ENCODE assay signal across 8 cellular contexts in genomic region chr10:102230264-102230860, GRCh38. TPM values are rescaled to one million over a fixed set of nuclear protein-coding genes. Genes with fewer than 3 reads are reported as not detected.
DNase-seq lines count a peak whose midpoint lies in the region; ATAC-seq, FAIRE-seq and TF ChIP-seq lines count a peak whose summit lies in the region.

No MANE protein-coding gene starts in this region.

- intact Hi-C loops in PC-3 (cut with micrococcal nuclease): loop anchor here (1.0 kb wide), 2 partner anchors 117 to 122 kb away; no protein-coding TSS in a partner anchor

- H3K9me3 Mint-ChIP-seq in H9: peaks cover 0 to 6% of the 10 kb centered on the region in 2 experiments; a peak in 2 of 5 replicates

- H2BK5ac ChIP-seq in H9 (ENCODE audit: insufficient read length, low read length): no peak overlapping the region

- H3K56ac ChIP-seq in H9 (ENCODE audit: insufficient read length, low read depth, low read length): no peak overlapping the region

- in situ Hi-C loops in astrocyte of the cerebellum (cut with HindIII; ENCODE audit: low sequenced_read_pairs): no loop called here

- no peak for TF ChIP-seq RAD21 in A549 (conservative IDR thresholded peaks at IDR 0.05 in 1 of 2, IDR thresholded peaks at IDR 0.05 in 1 of 2)

- H3K9me3 ChIP-seq in A549 (no peaks in the 10 kb centered on the region), H9 (ENCODE audit: control insufficient read depth, low read depth, low read length) (no peaks in the 10 kb centered on the region), PC-3 (ENCODE audit: low read length) (no peaks in the 10 kb centered on the region), iPS-20b (ENCODE audit: insufficient read depth, low read depth, low read length) (no peaks in the 10 kb centered on the region)

- TF ChIP-seq CTCF in A549 (IDR thresholded peaks at IDR 0.05) (no peak), H9 (conservative IDR thresholded peaks at IDR 0.05) (no peak), PC-3 (conservative IDR thresholded peaks at IDR 0.05; ENCODE audit: low read depth, low read length) (no peak), astrocyte of the cerebellum (IDR thresholded peaks at IDR 0.05; ENCODE audit: low read depth, low read length, missing control alignments) (no peak)

- peaks cover 98% of the 10 kb centered on the region for H3K27me3 Mint-ChIP-seq in H9 (ENCODE audit: low read depth)

- CTCF ChIA-PET in A549 (lab: Yijun Ruan, JAX): interaction anchor here (0.7 to 24.2 kb wide), 59 partner anchors 10 to 414 kb away, joined by 3 to 886 read pairs (median 8); partner anchors contain the start of genes C10orf95, FBXL15, GBF1 and NFKB2
- CTCF ChIA-PET in PC-3 (lab: Charles Lee): interaction anchor here (0.6 to 2.0 kb wide), 4 partner anchors 51 to 173 kb away, joined by 3 to 8 read pairs (median 5); no protein-coding TSS in a partner anchor

- 9% methylated on average over 6 of the region's 50 CpGs for WGBS in A549 (ENCODE audit: missing lambda C conversion rate)
- WGBS in H9 (ENCODE audit: extremely low coverage, insufficient read length, low lambda C conversion rate): no CpG with 5 or more reads among the region's 50 CpGs

- no peak overlapping the region for H3K23ac ChIP-seq in H9 (ENCODE audit: insufficient read length, low read depth, low read length)

- ATAC-seq in A549 (peak; percentile 39 to 46), PC-3 (peak; percentile 44), GM19397 (IDR thresholded peaks at IDR 0.05; ENCODE audit: unreplicated experiment) (no peak), HG02885 (IDR thresholded peaks at IDR 0.05; ENCODE audit: poor library complexity, unreplicated experiment) (no peak)

- no peak overlapping the region for H2AFZ ChIP-seq in H9 (ENCODE audit: low read length)
- peak overlapping the region; percentile 95 for H2AFZ ChIP-seq in PC-3 (ENCODE audit: low read length)

- H3K4me1 ChIP-seq in A549 (peaks cover 29% of the 10 kb centered on the region), H9 (ENCODE audit: insufficient read depth, low read length) (no peaks in the 10 kb centered on the region), PC-3 (ENCODE audit: insufficient read depth, low read length) (peaks cover 12% of the 10 kb centered on the region; the same call in 1 of the 2 replicates), iPS-20b (ENCODE audit: insufficient read depth, low read length) (no peaks in the 10 kb centered on the region)

- H3K27ac Mint-ChIP-seq in H9: no peak overlapping the region

- H2BK12ac ChIP-seq in H9 (ENCODE audit: insufficient read length, low read depth, low read length): no peak overlapping the region

- H3K36me3 Mint-ChIP-seq in H9 (ENCODE audit: insufficient read depth in 1 of 3, low read depth in 3 of 3): no peaks in the 10 kb centered on the region; a peak in 1 of 7 replicates

- H4K20me1 ChIP-seq in H9 (ENCODE audit: control insufficient read depth, insufficient read depth, insufficient read length) (peaks cover 2% of the 10 kb centered on the region), PC-3 (ENCODE audit: low read length) (no peaks in the 10 kb centered on the region)

- H3K4ac ChIP-seq in H9 (ENCODE audit: low read depth, low read length): no peak overlapping the region

- peak overlapping the region; percentile 99 for H3K4me2 ChIP-seq in A549
- H3K4me2 ChIP-seq in H9 (ENCODE audit: insufficient read depth, insufficient read length, low read length): peak overlapping the region; percentile 53
- peak overlapping the region; percentile 96 for H3K4me2 ChIP-seq in PC-3 (ENCODE audit: low read length)

- peak; percentile 66 for DNase-seq in A549 (ENCODE audit: low read depth in 1 of 2, low spot score in 1 of 2)
- DNase-seq in H9: peak; percentile 89
- peak; percentile 55 for DNase-seq in PC-3
- DNase-seq in astrocyte of the cerebellum (ENCODE audit: low read depth): no peak
- DNase-seq in stimulated activated CD4-positive, alpha-beta T cell treated with anti-CD3 and anti-CD28 coated beads, Interleukin-12 subunit alpha, Interleukin-12 subunit beta, amount 100 ng/mL, for 4 hours: peak; percentile 32

- H3K36me3 ChIP-seq in PC-3 (ENCODE audit: low read depth, low read length) (no peaks in the 10 kb centered on the region), iPS-20b (ENCODE audit: insufficient read depth, low read depth, low read length) (no peaks in the 10 kb centered on the region)

- H4K5ac ChIP-seq in H9 (ENCODE audit: insufficient read length, low read depth, low read length): no peak overlapping the region

- H3K4me3 ChIP-seq in A549: peak overlapping the region; percentile 47
- peak overlapping the region; percentile 66 for H3K4me3 ChIP-seq in PC-3 (ENCODE audit: low read length)
- H3K4me3 ChIP-seq in astrocyte of the cerebellum (ENCODE audit: low read depth, low read length): peak overlapping the region; percentile 35
- peak overlapping the region; percentile 61; the same call in 1 of the 2 replicates for H3K4me3 ChIP-seq in iPS-20b (ENCODE audit: low read length)

- no peaks in the 10 kb centered on the region for H3K79me1 ChIP-seq in H9 (ENCODE audit: insufficient read depth, low read depth, low read length, poor library complexity, severe bottlenecking)

- no peak for FAIRE-seq in A549 (lab: Jason Lieb, UNC)

- BruUV-seq in PC-3 (replicated peaks; lab: Mats Ljungman, UMichigan): no TSS peak

- no peak for TF ChIP-seq EP300 in A549 (IDR thresholded peaks at IDR 0.05)

- H3T11ph ChIP-seq in H9 (ENCODE audit: low read length): no peak overlapping the region

- H2BK15ac ChIP-seq in H9 (ENCODE audit: low read depth, low read length): no peak overlapping the region

- no peak overlapping the region for H2BK20ac ChIP-seq in H9 (ENCODE audit: low read depth, low read length, poor library complexity, severe bottlenecking)

- no peak overlapping the region for H4K8ac ChIP-seq in H9 (replicated peaks; ENCODE audit: insufficient read length, low read depth, low read length)

- no peak for TF ChIP-seq POLR2A in A549 (IDR thresholded peaks at IDR 0.05; ENCODE audit: low read length)

- H3F3A ChIP-seq in PC-3 (ENCODE audit: low read length, unreplicated experiment): no peaks in the 10 kb centered on the region

- H3K18ac ChIP-seq in H9 (ENCODE audit: insufficient read length, low read depth, low read length): no peak overlapping the region

- no peak overlapping the region for H2BK120ac ChIP-seq in H9 (ENCODE audit: low read depth, low read length, poor library complexity, severe bottlenecking)

- H3K9me2 ChIP-seq in PC-3 (replicated peaks; ENCODE audit: low read length): no peaks in the 10 kb centered on the region

- peaks cover 63% of the 10 kb centered on the region for H3K27me3 ChIP-seq in H9 (ENCODE audit: insufficient read depth, low read length)
- H3K27me3 ChIP-seq in PC-3 (ENCODE audit: low read length): peaks cover 4% of the 10 kb centered on the region; the same call in 1 of the 2 replicates
- peaks cover 99% of the 10 kb centered on the region for H3K27me3 ChIP-seq in iPS-20b (ENCODE audit: insufficient read depth, low read length)

- H4K91ac ChIP-seq in H9 (ENCODE audit: insufficient read length, low read depth, low read length): no peak overlapping the region

- peak overlapping the region; percentile 57 to 80 for H3K4me3 Mint-ChIP-seq in H9

- H3K4me1 Mint-ChIP-seq in H9: peaks cover 8 to 19% of the 10 kb centered on the region in 2 experiments

- H3K79me2 ChIP-seq in H9 (ENCODE audit: insufficient read depth, low read length): no peaks in the 10 kb centered on the region
- no peaks in the 10 kb centered on the region for H3K79me2 ChIP-seq in PC-3 (ENCODE audit: low read length)

- no peak overlapping the region for H3K14ac ChIP-seq in H9 (ENCODE audit: insufficient read depth, low read length)

- POLR2A ChIA-PET in A549 (lab: Yijun Ruan, JAX) (interaction anchor here (0.6 to 2.0 kb wide), 7 partner anchors 15 to 169 kb away, joined by 3 to 7 read pairs (median 4); partner anchors contain the start of genes GBF1 and NFKB2), PC-3 (lab: Charles Lee; ENCODE audit: unreplicated experiment) (interaction anchor here (0.7 kb wide), 1 partner anchor 32 kb away, joined by 4 read pairs; no protein-coding TSS in a partner anchor)

- H3K9ac ChIP-seq in H9 (ENCODE audit: extremely low read depth, insufficient read length, low read length) (no peak overlapping the region), PC-3 (ENCODE audit: low read length) (no peak overlapping the region), iPS-20b (ENCODE audit: low read depth, low read length) (no peak overlapping the region)

- no peak overlapping the region for H2AK5ac ChIP-seq in H9 (ENCODE audit: insufficient read length, low read length)

- H3K23me2 ChIP-seq in H9 (ENCODE audit: insufficient read length, low read depth, low read length, poor library complexity, severe bottlenecking): peaks cover 18% of the 10 kb centered on the region

- peak overlapping the region; percentile 29 to 72; a peak in 4 of 6 replicates for H3K27ac ChIP-seq in A549
- no peak overlapping the region for H3K27ac ChIP-seq in H9 (ENCODE audit: insufficient read length, low read depth, low read length)
- no peak overlapping the region for H3K27ac ChIP-seq in PC-3 (ENCODE audit: low read length)
- H3K27ac ChIP-seq in iPS-20b (ENCODE audit: low read length): no peak overlapping the region

RNA-seq across cellular contexts. Expression of gene ELOVL3, which starts 4.3 kb away (rescaled TPM):
- polyA plus RNA-seq in A549 (2011; rRNA removed): 0.53 and 0.86 TPM in 2 replicates
- polyA plus RNA-seq in A549 (2012; cell fraction: cytosol; rRNA removed): 0.29 and 0.49 TPM in 2 replicates
- polyA plus RNA-seq in A549 (2012; cell fraction: nucleus; rRNA removed): 0.31 and 0.45 TPM in 2 replicates
- 0.22 to 0.41 TPM (median 0.30 TPM) in 3 replicates for polyA plus RNA-seq in A549 (2017; fragmentation: RNase III; extraction: RNeasy Plus Mini Kit Qiagen cat#74134 plus additional on column Dnase treatment)
- 0.39 and 0.74 TPM in 2 replicates for polyA minus RNA-seq in A549 (2011; rRNA and poly(A)+ RNA removed)
- total RNA-seq in H9 (2021): not detected in 2 replicates
- total RNA-seq in PC-3 (2014; rRNA removed): 0.40 TPM in 2 replicates

RNA-seq across cellular contexts. Expression of gene PITX3, which starts 10.9 kb away (rescaled TPM):
- polyA plus RNA-seq in A549 (2011; rRNA removed) (not detected in 2 replicates), A549 (2017; fragmentation: RNase III; extraction: RNeasy Plus Mini Kit Qiagen cat#74134 plus additional on column Dnase treatment) (0.09 TPM in 1 of 3 replicates, not detected in the others)
- polyA plus RNA-seq in A549 (2012; cell fraction: cytosol; rRNA removed): 0.09 and 0.18 TPM in 2 replicates
- 0.31 TPM in 1 of 2 replicates, not detected in the other for polyA plus RNA-seq in A549 (2012; cell fraction: nucleus; rRNA removed)
- polyA minus RNA-seq in A549 (2011; rRNA and poly(A)+ RNA removed): not detected in 2 replicates
- total RNA-seq in H9 (2021) (not detected in 2 replicates), PC-3 (2014; rRNA removed) (not detected in 2 replicates)

RNA-seq across cellular contexts. Expression of gene GBF1, which starts 15.0 kb away (rescaled TPM):
- 21.3 and 34.7 TPM in 2 replicates for polyA plus RNA-seq in A549 (2011; rRNA removed)
- polyA plus RNA-seq in A549 (2012; cell fraction: cytosol; rRNA removed): 11.0 and 14.2 TPM in 2 replicates
- 40.9 and 47.8 TPM in 2 replicates for polyA plus RNA-seq in A549 (2012; cell fraction: nucleus; rRNA removed)
- 20.4 to 22.2 TPM (median 22.1 TPM) in 3 replicates for polyA plus RNA-seq in A549 (2017; fragmentation: RNase III; extraction: RNeasy Plus Mini Kit Qiagen cat#74134 plus additional on column Dnase treatment)
- 79.2 and 86.6 TPM in 2 replicates for polyA minus RNA-seq in A549 (2011; rRNA and poly(A)+ RNA removed)
- total RNA-seq in H9 (2021): 23.5 and 23.7 TPM in 2 replicates
- total RNA-seq in PC-3 (2014; rRNA removed): 25.2 and 31.3 TPM in 2 replicates

Comparison
In these comparisons a context has a peak if more than half of its experiments do, and no peak if none do; other contexts are left out.
1. ATAC-seq: peak in A549 (2 of 2) and PC-3 (single experiment); none in GM19397 (single experiment) and HG02885 (single experiment).
2. H3K27ac ChIP-seq: peak in A549 (2 of 2); none in H9 (single experiment), PC-3 (single experiment) and iPS-20b (single experiment).
3. Peak in every context shown above with its lines, with median percentiles within 50 percentile points of each other: H3K4me2 ChIP-seq and H3K4me3 ChIP-seq.